In the genomic region with DNA sequence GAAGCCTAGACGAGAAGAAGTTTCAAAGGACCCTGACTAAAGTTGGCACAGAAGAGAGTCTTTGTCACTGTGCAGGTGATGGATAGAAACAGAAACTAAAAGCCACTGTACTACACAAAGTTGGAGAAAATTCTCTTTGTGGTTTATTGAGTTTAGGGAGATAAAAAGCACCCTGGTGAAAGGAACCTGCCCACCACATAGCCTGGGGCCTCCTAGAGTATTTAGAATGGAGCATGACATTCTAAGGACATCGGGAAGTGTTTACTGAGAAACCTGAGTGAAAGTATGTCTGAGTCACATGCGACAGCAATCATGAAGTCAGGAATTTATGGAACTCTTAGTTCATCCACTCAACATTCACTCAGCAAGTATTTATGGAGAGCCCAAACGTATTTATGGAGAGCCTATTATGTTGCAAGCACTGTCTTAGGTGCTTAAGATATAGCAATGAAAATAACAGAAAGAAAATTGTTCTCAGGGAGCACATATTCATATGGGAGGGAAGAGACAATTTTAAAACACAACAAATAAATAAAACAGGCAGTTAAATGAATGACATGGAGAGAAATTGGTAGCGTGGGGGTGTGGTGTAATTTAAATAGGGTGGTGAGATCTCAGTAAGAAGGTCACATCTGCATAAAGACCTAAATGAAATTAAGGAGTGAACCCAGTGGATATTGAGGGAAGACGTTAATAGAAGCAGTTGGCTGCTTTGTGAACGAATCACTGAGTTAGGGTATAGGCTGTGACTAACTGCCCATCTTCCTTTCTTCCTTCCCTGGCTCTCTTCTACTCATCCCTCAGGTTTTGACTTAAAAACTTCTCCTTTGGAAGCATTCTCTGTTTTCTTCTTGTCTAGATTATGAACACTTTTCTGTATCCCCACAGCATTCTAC, we compare ENCODE assay signal across 9 cellular contexts.
A peak's percentile ranks its signal among the peaks of the same experiment; 100 is the strongest.
DNase-seq lines count a peak whose midpoint lies in the region; ATAC-seq, FAIRE-seq and TF ChIP-seq lines count a peak whose summit lies in the region.
"Had no signal": no experiment of that assay in that cellular context is flagged by ENCODE, and none has a peak within 500 bp of the region (broad histone marks: within the 10 kb centered on the region; RNA-seq: fewer than 3 reads in every experiment).

No MANE protein-coding gene starts in this region.

- peaks cover 68% of the 10 kb centered on the region for H3K4me1 Mint-ChIP-seq in activated CD4-positive, alpha-beta memory T cell treated with anti-CD3 and anti-CD28 coated beads for 36 hours (ENCODE audit: low read depth)

- no peaks in the 10 kb centered on the region for H3K36me3 ChIP-seq in left lung

- DNase-seq in AG04449 (ENCODE audit: low read depth, low spot score) = peak; percentile 91
- no peak for DNase-seq in GM19239 (ENCODE audit: insufficient read length, low spot score)
- DNase-seq in activated CD4-positive, alpha-beta memory T cell treated with anti-CD3 and anti-CD28 coated beads for 36 hours = no peak
- DNase-seq in left lung = no peak
- no peak for DNase-seq in erythroblast (lab: John Stamatoyannopoulos, UW)
- DNase-seq in HuH-7.5 (ENCODE audit: low spot score) = no peak
- DNase-seq in COR-L47 (lab: John Stamatoyannopoulos, UW) = no peak

- no peaks in the 10 kb centered on the region for H3K27me3 Mint-ChIP-seq in activated CD4-positive, alpha-beta memory T cell treated with anti-CD3 and anti-CD28 coated beads for 36 hours

- POLR2A ChIA-PET in AG04449 (lab: Yijun Ruan, JAX) = no interaction called here
- POLR2A ChIA-PET in activated CD4-positive, alpha-beta memory T cell treated with anti-CD3 and anti-CD28 coated beads for 36 hours (lab: Charles Lee) = no interaction called here

- peaks cover 3% of the 10 kb centered on the region for H3K36me3 Mint-ChIP-seq in activated CD4-positive, alpha-beta memory T cell treated with anti-CD3 and anti-CD28 coated beads for 36 hours

- CTCF ChIA-PET in AG04449 (lab: Yijun Ruan, JAX) = interaction anchor here (0.6 kb wide), 1 partner anchor 328 kb away, joined by 3 read pairs; no protein-coding TSS in a partner anchor
- CTCF ChIA-PET in activated CD4-positive, alpha-beta memory T cell treated with anti-CD3 and anti-CD28 coated beads for 36 hours (lab: Charles Lee) = no interaction called here

- H3K4me3 ChIP-seq in AG04449 (ENCODE audit: low read depth, low read length) (peak overlapping the region; percentile 9; the same call in 1 of the 2 replicates), left lung (no peak overlapping the region)

- peak; percentile 56 for ATAC-seq in HG03439 (IDR thresholded peaks at IDR 0.05; ENCODE audit: unreplicated experiment)
- ATAC-seq in left lung = peak; percentile 91

- H3K27me3 ChIP-seq in left lung = no peaks in the 10 kb centered on the region

- H3K9me3 Mint-ChIP-seq in activated CD4-positive, alpha-beta memory T cell treated with anti-CD3 and anti-CD28 coated beads for 36 hours = no peaks in the 10 kb centered on the region

- peak overlapping the region; percentile 36 for H3K4me3 Mint-ChIP-seq in activated CD4-positive, alpha-beta memory T cell treated with anti-CD3 and anti-CD28 coated beads for 36 hours

- H3K4me1 ChIP-seq in left lung = peaks cover 0 to 44% of the 10 kb centered on the region in 2 donors

- TF ChIP-seq CTCF in AG04449 (IDR thresholded peaks at IDR 0.05; ENCODE audit: insufficient read depth, low read length, missing control alignments) (no peak), left lung (IDR thresholded peaks at IDR 0.05) (no peak)

- peak overlapping the region; percentile 57 to 67 for H3K27ac ChIP-seq in left lung

- peak; percentile 93 for FAIRE-seq in GM19239 (lab: Jason Lieb, UNC)
- FAIRE-seq: H1 had no signal

- no peak for TF ChIP-seq POLR2A in erythroblast (IDR thresholded peaks at IDR 0.05; ENCODE audit: low read length)

- intact Hi-C loops in activated CD4-positive, alpha-beta memory T cell treated with anti-CD3 and anti-CD28 coated beads for 36 hours (cut with micrococcal nuclease) = loop anchor here (1.0 kb wide), 1 partner anchor 33 kb away; no protein-coding TSS in a partner anchor
- intact Hi-C loops in left lung (cut with DNase I) = no loop called here

- peak overlapping the region; percentile 9 for H3K27ac Mint-ChIP-seq in activated CD4-positive, alpha-beta memory T cell treated with anti-CD3 and anti-CD28 coated beads for 36 hours

- no peaks in the 10 kb centered on the region for H3K9me3 ChIP-seq in left lung
